ENCODE assay signal across 34 cellular contexts in the genomic region with DNA sequence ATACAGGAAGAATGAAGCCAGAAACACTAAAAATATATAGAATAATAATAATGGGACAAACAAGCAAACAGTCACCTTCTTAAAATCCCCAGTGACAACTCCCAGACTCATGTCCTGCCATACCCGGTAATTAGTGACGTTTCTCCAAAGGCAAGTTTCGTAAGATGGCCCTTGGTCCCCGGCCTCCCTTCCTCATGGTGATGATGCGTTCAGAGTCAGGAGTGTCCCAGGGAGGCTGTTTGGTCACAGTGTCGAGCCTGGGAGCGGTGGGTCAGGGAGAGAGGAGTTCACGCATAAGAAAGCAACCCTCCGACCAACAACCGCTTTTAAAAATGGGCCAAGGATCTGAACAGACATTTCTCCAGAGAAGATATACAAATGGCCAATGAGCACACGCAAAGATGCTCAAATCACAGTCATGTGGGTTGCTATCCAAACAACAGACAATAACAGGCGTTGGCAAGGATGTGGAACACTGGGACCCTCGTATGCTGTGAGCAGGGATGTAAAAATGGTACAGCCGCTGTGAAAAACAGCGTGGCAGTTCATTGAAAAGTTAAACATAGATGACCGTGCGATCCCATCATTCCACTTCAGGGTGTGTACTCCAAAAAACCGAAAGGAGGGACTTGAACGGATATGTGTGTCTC. TPM values are rescaled to one million over a fixed set of nuclear protein-coding genes. Genes with fewer than 3 reads are reported as not detected.
A peak's percentile ranks its signal among the peaks of the same experiment; 100 is the strongest.
DNase-seq lines count a peak whose midpoint lies in the region; ATAC-seq, FAIRE-seq and TF ChIP-seq lines count a peak whose summit lies in the region.
"Had no signal": no experiment of that assay in that cellular context is flagged by ENCODE, and none has a peak within 500 bp of the region (broad histone marks: within the 10 kb centered on the region; RNA-seq: fewer than 3 reads in every experiment).

No MANE protein-coding gene starts in this region.

- TF ChIP-seq CTCF in WERI-Rb-1 (IDR thresholded peaks at IDR 0.05; ENCODE audit: low read depth, low read length) (no peak), kidney (IDR thresholded peaks at IDR 0.05; ENCODE audit: borderline replicate concordance, extremely low read depth, insufficient read depth) (no peak), testis (IDR thresholded peaks at IDR 0.05) (no peak)

- intact Hi-C loops in kidney (cut with DNase I) (no loop called here), posterior vena cava (cut with DNase I) (no loop called here), testis (cut with DNase I; ENCODE audit: low total_unique reads) (no loop called here), sciatic nerve (cut with DNase I) (no loop called here)

- TF ChIP-seq POLR2A in testis (IDR thresholded peaks at IDR 0.05): no peak

- no peak for FAIRE-seq in kidney (lab: Jason Lieb, UNC)
- FAIRE-seq: G401.6, K562 had no signal

- H3K9me3 ChIP-seq in WERI-Rb-1 (ENCODE audit: severe bottlenecking): no peaks in the 10 kb centered on the region
- H3K9me3 ChIP-seq in kidney (ENCODE audit: control insufficient read depth in 1 of 2, low read length in 2 of 2): no peaks in the 10 kb centered on the region
- no peaks in the 10 kb centered on the region for H3K9me3 ChIP-seq in testis
- H3K9me3 ChIP-seq: breast epithelium, esophagus squamous epithelium had no signal

- H3K27ac ChIP-seq in WERI-Rb-1 (peak overlapping the region; percentile 63), kidney (ENCODE audit: low read depth in 2 of 2, low read length in 2 of 2) (no peak overlapping the region), testis (no peak overlapping the region)
- H3K27ac ChIP-seq: 22Rv1, breast epithelium, esophagus squamous epithelium had no signal

- H3K27me3 ChIP-seq in WERI-Rb-1 (ENCODE audit: insufficient read depth, low read depth, severe bottlenecking): no peaks in the 10 kb centered on the region
- no peaks in the 10 kb centered on the region for H3K27me3 ChIP-seq in testis
- no peaks in the 10 kb centered on the region for H3K27me3 ChIP-seq in H7 (ENCODE audit: control insufficient read depth, insufficient read depth, low read length)

- H3K4me3 ChIP-seq in WERI-Rb-1 (ENCODE audit: low read depth, low read length): no peak overlapping the region
- H3K4me3 ChIP-seq in kidney (ENCODE audit: low read length in 2 of 2): no peak overlapping the region
- no peak overlapping the region for H3K4me3 ChIP-seq in testis
- H3K4me3 ChIP-seq in H7 (ENCODE audit: insufficient read depth, low read depth, low read length): no peak overlapping the region
- H3K4me3 ChIP-seq: breast epithelium, esophagus squamous epithelium, K562, lung had no signal

- WGBS in testis, 2 donors: 84 to 85% methylated on average over 19 of the region's 19 CpGs

- H3K4me1 ChIP-seq in kidney (ENCODE audit: control insufficient read depth in 1 of 2, insufficient read depth in 1 of 2, low read depth in 1 of 2, low read length in 2 of 2): no peaks in the 10 kb centered on the region
- H3K4me1 ChIP-seq in testis: no peaks in the 10 kb centered on the region
- H3K4me1 ChIP-seq: breast epithelium had no signal

- H3K36me3 ChIP-seq in WERI-Rb-1 (no peaks in the 10 kb centered on the region), kidney (ENCODE audit: control insufficient read depth in 1 of 2, insufficient read depth in 2 of 2, low read length in 2 of 2) (no peaks in the 10 kb centered on the region), testis (ENCODE audit: low read depth, missing control alignments) (no peaks in the 10 kb centered on the region), H7 (replicated peaks; ENCODE audit: control insufficient read depth, insufficient read depth, low read length) (no peaks in the 10 kb centered on the region)
- H3K36me3 ChIP-seq: breast epithelium, esophagus squamous epithelium had no signal

- DNase-seq in NCI-H2227 (lab: John Stamatoyannopoulos, UW; ENCODE audit: unreplicated experiment): peak; percentile 34
- DNase-seq in NCI-H2227 treated with DMSO at 0.1 percent for 48 hours (lab: John Stamatoyannopoulos, UW): no peak
- no peak for DNase-seq in WERI-Rb-1
- DNase-seq in kidney: peak; percentile 53
- DNase-seq in posterior vena cava (ENCODE audit: low spot score): peak; percentile 66
- DNase-seq in testis: no peak
- DNase-seq in sciatic nerve (ENCODE audit: low spot score): no peak
- DNase-seq in H7: no peak
- DNase-seq: activated CD4-positive, alpha-beta T cell treated with anti-CD3 and anti-CD28 coated beads for 4 hours; activated CD8-positive, alpha-beta memory T cell treated with anti-CD3 and anti-CD28 coated beads for 24 hours; activated T-cell treated with anti-CD3 and anti-CD28 coated beads for 4 hours; amygdala; C1 segment of cervical spinal cord; esophagus squamous epithelium; foreskin melanocyte; HCEC 1CT; kidney glomerular epithelial cell; NCI-H1048; NCI-H1694; NK-92 treated with Interleukin-12 subunit alpha and Interleukin-12 subunit beta, amount 100 ng/mL, for 24 hours; SHP77; stimulated activated naive CD4-positive, alpha-beta T cell had no signal

- no peak overlapping the region for H3K9ac ChIP-seq in kidney (ENCODE audit: low read length in 2 of 2)

- no peak for ATAC-seq in sciatic nerve
- ATAC-seq: K562; natural killer cell treated with Interleukin-12 subunit alpha and Interleukin-12 subunit beta and Interleukin-15 and Interleukin-18, amount 100 ng/mL, for 72 hours had no signal

RNA-seq across cellular contexts. Expression of a gene that starts 6.5 kb away (rescaled TPM):
- total RNA-seq in kidney: 0.63 TPM
- 0.09 TPM for polyA plus RNA-seq in kidney (ENCODE audit: insufficient read depth, low read depth, low replicate concordance)
- total RNA-seq in posterior vena cava: 1 to 10 TPM; 2.3 to 3.0 TPM
- under 1 TPM in 1 of 2 donors, not detected in 1; 0.06 TPM for total RNA-seq in testis
- polyA plus RNA-seq in testis (ENCODE audit: insufficient read depth, low read depth, low replicate concordance): 0.75 TPM
- total RNA-seq in sciatic nerve: 0.18 TPM
- total RNA-seq in H7 (2014; rRNA removed; shearing (Covaris generic)): 0.18 and 0.21 TPM in 2 replicates
- total RNA-seq: HT-29; K562; natural killer cell treated with Interleukin-12 subunit alpha and Interleukin-12 subunit beta and Interleukin-15 and Interleukin-18, amount 100 ng/mL, for 72 hours; renal cortical epithelial cell; T-helper 2 cell treated with Interferon-gamma antibody and Interleukin-4, amounts not matched to agents 100 ng/mL and 5 ng/mL, for 36 hours had no signal
- polyA plus RNA-seq: K562 had no signal

RNA-seq across cellular contexts. Expression of a gene that starts 23.0 kb away (rescaled TPM):
- total RNA-seq in kidney: 0.22 TPM
- not detected for polyA plus RNA-seq in kidney (ENCODE audit: insufficient read depth, low read depth, low replicate concordance)
- total RNA-seq in posterior vena cava: under 1 TPM; 0.05 to 0.09 TPM
- under 1 TPM; 0.06 to 0.16 TPM for total RNA-seq in testis
- not detected for polyA plus RNA-seq in testis (ENCODE audit: insufficient read depth, low read depth, low replicate concordance)
- 0.09 TPM for total RNA-seq in sciatic nerve
- total RNA-seq in H7 (2014; rRNA removed; shearing (Covaris generic)): not detected in 2 replicates
- total RNA-seq: HT-29, osteocyte had no signal

RNA-seq across cellular contexts. Expression of a gene that starts 24.9 kb away (rescaled TPM):
- 0.72 TPM for total RNA-seq in kidney
- polyA plus RNA-seq in kidney (ENCODE audit: insufficient read depth, low read depth, low replicate concordance): 15.8 TPM
- total RNA-seq in posterior vena cava: under 1 TPM in 1 of 2 donors, not detected in 1; 0.14 TPM
- 1 to 10 TPM; 1.1 to 1.4 TPM for total RNA-seq in testis
- polyA plus RNA-seq in testis (ENCODE audit: insufficient read depth, low read depth, low replicate concordance): 0.36 TPM
- total RNA-seq in sciatic nerve: not detected
- total RNA-seq in H7 (2014; rRNA removed; shearing (Covaris generic)): 0.21 TPM in 1 of 2 replicates, not detected in the other
- total RNA-seq: esophagus squamous epithelium; HT-29; K562; lung; natural killer cell treated with Interleukin-12 subunit alpha and Interleukin-12 subunit beta and Interleukin-15 and Interleukin-18, amount 100 ng/mL, for 72 hours; osteocyte; skeletal muscle tissue; T-helper 2 cell treated with Interferon-gamma antibody and Interleukin-4, amounts not matched to agents 100 ng/mL and 5 ng/mL, for 36 hours; urinary bladder had no signal
- polyA plus RNA-seq: K562, lung had no signal

Comparison
In these comparisons a context has a peak if more than half of its experiments do, and no peak if none do; other contexts are left out.
1. DNase-seq: peak in NCI-H2227 (single experiment), kidney (single experiment) and posterior vena cava (single experiment); none in NCI-H2227 treated with DMSO at 0.1 percent for 48 hours (single experiment), WERI-Rb-1 (single experiment), testis (single experiment), sciatic nerve (single experiment) and H7 (single experiment).